ENCODE assay signal across 22 cellular contexts in the genomic region with DNA sequence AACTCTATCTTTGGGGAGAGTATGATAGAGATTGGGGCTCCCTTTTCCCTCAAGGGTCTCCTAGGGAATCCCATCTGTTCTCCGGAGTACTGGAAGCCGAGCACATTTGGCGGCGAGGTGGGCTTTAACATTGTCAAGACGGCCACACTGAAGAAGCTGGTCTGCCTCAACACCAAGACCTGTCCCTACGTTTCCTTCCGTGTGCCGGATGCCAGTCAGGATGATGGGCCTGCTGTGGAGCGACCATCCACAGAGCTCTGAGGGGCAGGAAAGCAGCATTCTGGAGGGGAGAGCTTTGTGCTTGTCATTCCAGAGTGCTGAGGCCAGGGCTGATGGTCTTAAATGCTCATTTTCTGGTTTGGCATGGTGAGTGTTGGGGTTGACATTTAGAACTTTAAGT. TPM values are rescaled to one million over a fixed set of nuclear protein-coding genes. Genes with fewer than 3 reads are reported as not detected.
A peak's percentile ranks its signal among the peaks of the same experiment; 100 is the strongest.
DNase-seq lines count a peak whose midpoint lies in the region; ATAC-seq, FAIRE-seq and TF ChIP-seq lines count a peak whose summit lies in the region.
"Had no signal": no experiment of that assay in that cellular context is flagged by ENCODE, and none has a peak within 500 bp of the region (broad histone marks: within the 10 kb centered on the region; RNA-seq: fewer than 3 reads in every experiment).

No MANE protein-coding gene starts in this region.

- H3K36me3 Mint-ChIP-seq in activated CD8-positive, alpha-beta T cell treated with anti-CD3 and anti-CD28 coated beads, Interleukin-2, amount 10 ng/mL, durations not matched to agents 7 days and 5 days (ENCODE audit: low read depth) = no peaks in the 10 kb centered on the region
- H3K36me3 Mint-ChIP-seq in activated CD8-positive, alpha-beta T cell treated with anti-CD3 and anti-CD28 coated beads for 36 hours (ENCODE audit: low read depth) = no peaks in the 10 kb centered on the region
- no peaks in the 10 kb centered on the region for H3K36me3 Mint-ChIP-seq in type B pancreatic cell
- H3K36me3 Mint-ChIP-seq: CD4-positive, alpha-beta memory T cell; IgD-negative memory B cell had no signal

- no peak for TF ChIP-seq POLR2A in endothelial cell of umbilical vein (IDR thresholded peaks at IDR 0.05; ENCODE audit: low read depth, low read length)
- no peak for TF ChIP-seq POLR2A in breast epithelium (IDR thresholded peaks at IDR 0.05)

- H3K4me3 ChIP-seq in endothelial cell of umbilical vein (replicated peaks in 1 of 3; ENCODE audit: insufficient read depth in 1 of 3, low read depth in 1 of 3, low read length in 3 of 3) (no peak overlapping the region), breast epithelium (no peak overlapping the region)
- H3K4me3 ChIP-seq: SJSA1 had no signal

- no peak overlapping the region for H2AFZ ChIP-seq in endothelial cell of umbilical vein (ENCODE audit: low read depth, low read length)

- peak; percentile 7 for DNase-seq in activated CD8-positive, alpha-beta T cell treated with anti-CD3 and anti-CD28 coated beads, Interleukin-2, amount 10 ng/mL, durations not matched to agents 7 days and 5 days
- DNase-seq in activated CD8-positive, alpha-beta T cell treated with anti-CD3 and anti-CD28 coated beads for 36 hours = no peak
- DNase-seq in endothelial cell of umbilical vein (ENCODE audit: low read depth, low spot score) = no peak
- peak; percentile 6 for DNase-seq in mucosa of gallbladder (ENCODE audit: low spot score)
- DNase-seq in type B pancreatic cell (ENCODE audit: extremely low spot score, unreplicated experiment) = peak; percentile 51
- no peak for DNase-seq in breast epithelium (ENCODE audit: low spot score in 2 of 2)
- no peak for DNase-seq in 8988T
- DNase-seq: BE2C; Calu3; CD4-positive, alpha-beta memory T cell; GF-D8; H7; Karpas-422; NCI-H1092; NCI-H146; NCI-H2081 treated with DMSO at 0.1 percent for 48 hours had no signal

- no peak for ATAC-seq in activated CD8-positive, alpha-beta T cell treated with anti-CD3 and anti-CD28 coated beads, Interleukin-2, amount 10 ng/mL, durations not matched to agents 7 days and 5 days
- ATAC-seq in activated CD8-positive, alpha-beta T cell treated with anti-CD3 and anti-CD28 coated beads for 36 hours = no peak
- ATAC-seq in GM18498 (IDR thresholded peaks at IDR 0.05; ENCODE audit: unreplicated experiment) = no peak
- ATAC-seq: Panc1 had no signal

- FAIRE-seq in endothelial cell of umbilical vein (lab: Jason Lieb, UNC) = peak; percentile 40
- FAIRE-seq: HTR-8/SVneo had no signal

- H3K9me1 ChIP-seq in endothelial cell of umbilical vein (replicated peaks; ENCODE audit: control insufficient read depth, extremely low read depth, insufficient read depth, low read length) = no peaks in the 10 kb centered on the region

- no peaks in the 10 kb centered on the region for H3K79me2 ChIP-seq in endothelial cell of umbilical vein (ENCODE audit: control insufficient read depth, insufficient read depth, low read length)

- H3K4me1 ChIP-seq in endothelial cell of umbilical vein (ENCODE audit: control insufficient read depth, extremely low read depth, insufficient read depth, low read length) (peaks cover 27% of the 10 kb centered on the region), breast epithelium (peaks cover 0 to 3% of the 10 kb centered on the region in 2 donors)
- H3K4me1 ChIP-seq: BE2C had no signal

- no peak overlapping the region for H3K9ac ChIP-seq in endothelial cell of umbilical vein (replicated peaks; ENCODE audit: extremely low read depth, insufficient read depth, low read length)

- peaks cover 8% of the 10 kb centered on the region for H3K4me1 Mint-ChIP-seq in activated CD8-positive, alpha-beta T cell treated with anti-CD3 and anti-CD28 coated beads, Interleukin-2, amount 10 ng/mL, durations not matched to agents 7 days and 5 days (ENCODE audit: low read depth)
- H3K4me1 Mint-ChIP-seq in activated CD8-positive, alpha-beta T cell treated with anti-CD3 and anti-CD28 coated beads for 36 hours (ENCODE audit: low read depth) = peaks cover 2% of the 10 kb centered on the region
- H3K4me1 Mint-ChIP-seq in type B pancreatic cell (ENCODE audit: unreplicated experiment) = peaks cover 4% of the 10 kb centered on the region

- H3K27ac ChIP-seq in endothelial cell of umbilical vein (ENCODE audit: insufficient read depth, low read depth, low read length) (no peak overlapping the region), breast epithelium (no peak overlapping the region)
- H3K27ac ChIP-seq: SJSA1 had no signal

- CTCF ChIA-PET in activated CD8-positive, alpha-beta T cell treated with anti-CD3 and anti-CD28 coated beads, Interleukin-2, amount 10 ng/mL, durations not matched to agents 7 days and 5 days (lab: Charles Lee) = no interaction called here
- CTCF ChIA-PET in activated CD8-positive, alpha-beta T cell treated with anti-CD3 and anti-CD28 coated beads for 36 hours (lab: Charles Lee) = no interaction called here
- CTCF ChIA-PET in endothelial cell of umbilical vein (lab: Charles Lee) = no interaction called here

- H3K4me2 ChIP-seq in endothelial cell of umbilical vein (ENCODE audit: insufficient read depth, low read length) = no peak overlapping the region

- H3K9me3 Mint-ChIP-seq in activated CD8-positive, alpha-beta T cell treated with anti-CD3 and anti-CD28 coated beads, Interleukin-2, amount 10 ng/mL, durations not matched to agents 7 days and 5 days (ENCODE audit: insufficient read depth) = no peaks in the 10 kb centered on the region
- H3K9me3 Mint-ChIP-seq in activated CD8-positive, alpha-beta T cell treated with anti-CD3 and anti-CD28 coated beads for 36 hours = no peaks in the 10 kb centered on the region
- no peaks in the 10 kb centered on the region for H3K9me3 Mint-ChIP-seq in type B pancreatic cell
- H3K9me3 Mint-ChIP-seq: CD4-positive, alpha-beta memory T cell; IgD-negative memory B cell had no signal

- no TSS peak for BruUV-seq in endothelial cell of umbilical vein (replicated peaks; lab: Mats Ljungman, UMichigan)

- H3K27me3 ChIP-seq in endothelial cell of umbilical vein (ENCODE audit: control insufficient read depth in 2 of 2, insufficient read depth in 2 of 2, low read length in 2 of 2) = no peaks in the 10 kb centered on the region
- H3K27me3 ChIP-seq in breast epithelium = no peaks in the 10 kb centered on the region
- H3K27me3 ChIP-seq: BE2C, SJSA1 had no signal

- TF ChIP-seq CTCF in activated CD8-positive, alpha-beta T cell treated with anti-CD3 and anti-CD28 coated beads for 36 hours (IDR thresholded peaks at IDR 0.05) = no peak
- TF ChIP-seq CTCF in endothelial cell of umbilical vein (IDR thresholded peaks at IDR 0.05; ENCODE audit: extremely low read depth in 1 of 2, insufficient read depth in 1 of 2, low read depth in 1 of 2, low read length in 2 of 2) = no peak
- TF ChIP-seq CTCF in type B pancreatic cell (conservative IDR thresholded peaks at IDR 0.05) = no peak
- TF ChIP-seq CTCF in breast epithelium (IDR thresholded peaks at IDR 0.05) = no peak

- H3K27me3 Mint-ChIP-seq in activated CD8-positive, alpha-beta T cell treated with anti-CD3 and anti-CD28 coated beads, Interleukin-2, amount 10 ng/mL, durations not matched to agents 7 days and 5 days (ENCODE audit: low read depth) = peaks cover 12% of the 10 kb centered on the region
- H3K27me3 Mint-ChIP-seq in activated CD8-positive, alpha-beta T cell treated with anti-CD3 and anti-CD28 coated beads for 36 hours = peaks cover 14% of the 10 kb centered on the region
- peaks cover 56% of the 10 kb centered on the region for H3K27me3 Mint-ChIP-seq in type B pancreatic cell
- H3K27me3 Mint-ChIP-seq: IgD-negative memory B cell had no signal

- dilution Hi-C loops in endothelial cell of umbilical vein (cut with MboI; ENCODE audit: extremely low pct_ligation_motif_present, low sequenced_read_pairs) = no loop called here

- H3K9me3 ChIP-seq in endothelial cell of umbilical vein (replicated peaks; ENCODE audit: control insufficient read depth, insufficient read depth, low read length) = no peaks in the 10 kb centered on the region
- no peaks in the 10 kb centered on the region for H3K9me3 ChIP-seq in breast epithelium
- H3K9me3 ChIP-seq: BE2C, SJSA1 had no signal

- intact Hi-C loops in activated CD8-positive, alpha-beta T cell treated with anti-CD3 and anti-CD28 coated beads for 36 hours (cut with micrococcal nuclease) = no loop called here
- intact Hi-C loops in endothelial cell of umbilical vein (cut with micrococcal nuclease) = no loop called here
- intact Hi-C loops in breast epithelium (cut with DNase I; ENCODE audit: low total_unique reads) = no loop called here

- POLR2A ChIA-PET in activated CD8-positive, alpha-beta T cell treated with anti-CD3 and anti-CD28 coated beads, Interleukin-2, amount 10 ng/mL, durations not matched to agents 7 days and 5 days (lab: Charles Lee) = no interaction called here
- POLR2A ChIA-PET in activated CD8-positive, alpha-beta T cell treated with anti-CD3 and anti-CD28 coated beads for 36 hours (lab: Charles Lee) = no interaction called here
- POLR2A ChIA-PET in endothelial cell of umbilical vein (lab: Charles Lee) = no interaction called here

- H3K36me3 ChIP-seq in endothelial cell of umbilical vein (ENCODE audit: control insufficient read depth in 2 of 2, extremely low read depth in 1 of 2, insufficient read depth in 2 of 2, low read length in 2 of 2) = no peaks in the 10 kb centered on the region
- H3K36me3 ChIP-seq in breast epithelium = no peaks in the 10 kb centered on the region
- H3K36me3 ChIP-seq: BE2C, SJSA1 had no signal

- no peak overlapping the region for H3K27ac Mint-ChIP-seq in activated CD8-positive, alpha-beta T cell treated with anti-CD3 and anti-CD28 coated beads, Interleukin-2, amount 10 ng/mL, durations not matched to agents 7 days and 5 days
- H3K27ac Mint-ChIP-seq in activated CD8-positive, alpha-beta T cell treated with anti-CD3 and anti-CD28 coated beads for 36 hours = no peak overlapping the region
- H3K27ac Mint-ChIP-seq in type B pancreatic cell = no peak overlapping the region
- H3K27ac Mint-ChIP-seq: CD4-positive, alpha-beta memory T cell had no signal

- no peaks in the 10 kb centered on the region for H4K20me1 ChIP-seq in endothelial cell of umbilical vein (replicated peaks; ENCODE audit: control insufficient read depth, extremely low read depth, insufficient read depth, low read length)

- H3K4me3 Mint-ChIP-seq in activated CD8-positive, alpha-beta T cell treated with anti-CD3 and anti-CD28 coated beads, Interleukin-2, amount 10 ng/mL, durations not matched to agents 7 days and 5 days = no peak overlapping the region
- no peak overlapping the region for H3K4me3 Mint-ChIP-seq in activated CD8-positive, alpha-beta T cell treated with anti-CD3 and anti-CD28 coated beads for 36 hours
- H3K4me3 Mint-ChIP-seq in type B pancreatic cell = no peak overlapping the region
- H3K4me3 Mint-ChIP-seq: CD4-positive, alpha-beta memory T cell; IgD-negative memory B cell had no signal

RNA-seq across cellular contexts. Expression of a gene that starts 21.5 kb away (rescaled TPM):
- under 1 TPM; 0.26 to 0.37 TPM for total RNA-seq in activated CD8-positive, alpha-beta T cell treated with anti-CD3 and anti-CD28 coated beads, Interleukin-2, amount 10 ng/mL, durations not matched to agents 7 days and 5 days
- total RNA-seq in activated CD8-positive, alpha-beta T cell treated with anti-CD3 and anti-CD28 coated beads for 36 hours = under 1 TPM in 1 of 2 experiments, not detected in 1; 0.23 TPM
- total RNA-seq in endothelial cell of umbilical vein (14.6 and 45.2 TPM in 2 replicates), mucosa of gallbladder (24.1 TPM), type B pancreatic cell (ENCODE audit: low replicate concordance) (1.1 and 1.7 TPM in 2 replicates), breast epithelium (1 to 10 TPM; 2.6 to 8.0 (median 4.5) TPM)
- polyA plus RNA-seq in endothelial cell of umbilical vein = 37.6 and 43.9 TPM in 2 replicates
- 27.8 and 31.2 TPM in 2 replicates for polyA plus RNA-seq in endothelial cell of umbilical vein (2011; cell fraction: cytosol; rRNA removed)
- polyA plus RNA-seq in endothelial cell of umbilical vein (2011; cell fraction: nucleus; rRNA removed) = 30.7 and 40.6 TPM in 2 replicates
- 43.2 and 61.0 TPM in 2 replicates for polyA plus RNA-seq in endothelial cell of umbilical vein (2012)
- polyA minus RNA-seq in endothelial cell of umbilical vein = 37.7 and 53.6 TPM in 2 replicates
- 3.9 TPM for polyA minus RNA-seq in endothelial cell of umbilical vein (2011; cell fraction: cytosol; rRNA and poly(A)+ RNA removed)
- polyA minus RNA-seq in endothelial cell of umbilical vein (2011; cell fraction: nucleus; rRNA and poly(A)+ RNA removed) = 8.8 and 9.8 TPM in 2 replicates
- total RNA-seq: A172 had no signal

Comparison
In these comparisons a context has a peak if more than half of its experiments do, and no peak if none do; other contexts are left out.
1. DNase-seq: peak in activated CD8-positive, alpha-beta T cell treated with anti-CD3 and anti-CD28 coated beads, Interleukin-2, amount 10 ng/mL, durations not matched to agents 7 days and 5 days (single experiment), mucosa of gallbladder (single experiment) and type B pancreatic cell (single experiment); none in activated CD8-positive, alpha-beta T cell treated with anti-CD3 and anti-CD28 coated beads for 36 hours (single experiment), endothelial cell of umbilical vein (single experiment), breast epithelium (0 of 2) and 8988T (single experiment).